14 cellular contexts compared by ENCODE assay signal in genomic region chr10:77001186-77001585, GRCh38.
"Had no signal": no experiment of that assay in that cellular context is flagged by ENCODE, and none has a peak within 500 bp of the region (broad histone marks: within the 10 kb centered on the region; RNA-seq: fewer than 3 reads in every experiment).

No MANE protein-coding gene starts in this region.

- ATAC-seq: heart left ventricle; left ventricle myocardium superior; naive thymus-derived CD4-positive, alpha-beta T cell; sciatic nerve had no signal

- H3K4me3 Mint-ChIP-seq: endodermal cell; naive thymus-derived CD4-positive, alpha-beta T cell; nephron progenitor cell; type B pancreatic cell had no signal

- H3K27ac Mint-ChIP-seq: endodermal cell; naive thymus-derived CD4-positive, alpha-beta T cell; nephron progenitor cell; type B pancreatic cell had no signal

- DNase-seq: effector CD4-positive, alpha-beta T cell; endodermal cell; foreskin melanocyte; heart left ventricle; hippocampal formation; left ventricle myocardium superior; mesendoderm; naive thymus-derived CD4-positive, alpha-beta T cell; nephron progenitor cell; stimulated activated CD4-positive, alpha-beta T cell treated with anti-CD3 and anti-CD28 coated beads, Interleukin-12 subunit alpha, Interleukin-12 subunit beta, amount 100 ng/mL, for 4 hours; stimulated activated naive CD4-positive, alpha-beta T cell; thyroid gland had no signal

- H3K36me3 Mint-ChIP-seq: naive thymus-derived CD4-positive, alpha-beta T cell had no signal

- H3K4me1 Mint-ChIP-seq: naive thymus-derived CD4-positive, alpha-beta T cell had no signal

- H3K9me3 Mint-ChIP-seq: endodermal cell, nephron progenitor cell, type B pancreatic cell had no signal
